23 cellular contexts compared by ENCODE assay signal in genomic region chr19:1933942-1934341, GRCh38.
"Had no signal": no experiment of that assay in that cellular context is flagged by ENCODE, and none has a peak within 500 bp of the region (broad histone marks: within the 10 kb centered on the region; RNA-seq: fewer than 3 reads in every experiment).

No MANE protein-coding gene starts in this region.

- H3K36me3 ChIP-seq: brain microvascular endothelial cell, lower lobe of right lung, neutrophil, upper lobe of right lung had no signal

- H3K27me3 ChIP-seq: brain microvascular endothelial cell, foreskin keratinocyte, upper lobe of right lung had no signal

- H3K36me3 Mint-ChIP-seq: mesothelial cell of epicardium, T-cell had no signal

- DNase-seq: activated CD4-positive, alpha-beta T cell treated with anti-CD3 and anti-CD28 coated beads, Interleukin-2, amount 10 ng/mL, durations not matched to agents 24 days and 14 days; activated CD4-positive, CD25-positive, alpha-beta regulatory T cell; activated CD8-positive, alpha-beta T cell treated with anti-CD3 and anti-CD28 coated beads for 36 hours; activated naive CD4-positive, alpha-beta T cell treated with anti-CD3 and anti-CD28 coated beads, Interleukin-2, amount 50 U/mL, for 16 hours; activated T-cell treated with anti-CD3 and anti-CD28 coated beads, Interleukin-2, amount 50 U/mL, for 24 hours; aorta; brain microvascular endothelial cell; central memory CD4-positive, alpha-beta T cell; endodermal cell; foreskin keratinocyte; hippocampal formation; left cardiac atrium; lower lobe of right lung; stimulated activated CD4-positive, alpha-beta T cell treated with anti-CD3 and anti-CD28 coated beads, Interleukin-4, amount 100 ng/mL, for 24 hours; stimulated activated naive CD4-positive, alpha-beta T cell; T-cell; upper lobe of right lung had no signal

- H3K79me2 ChIP-seq: parathyroid adenoma had no signal

- H3K4me3 ChIP-seq: lower lobe of right lung, upper lobe of right lung had no signal

- H3K4me3 Mint-ChIP-seq: activated CD4-positive, alpha-beta T cell treated with anti-CD3 and anti-CD28 coated beads, Interleukin-2, amount 10 ng/mL, durations not matched to agents 24 days and 14 days; activated CD8-positive, alpha-beta T cell treated with anti-CD3 and anti-CD28 coated beads for 36 hours; activated T-cell treated with anti-CD3 and anti-CD28 coated beads, Interleukin-2, amount 50 U/mL, for 24 hours; endodermal cell; mesothelial cell of epicardium; T-cell had no signal

- H3K27ac ChIP-seq: brain microvascular endothelial cell, foreskin keratinocyte, lower lobe of right lung, neutrophil, parathyroid adenoma, upper lobe of right lung had no signal

- H3K4me1 ChIP-seq: foreskin keratinocyte had no signal

- H3K27ac Mint-ChIP-seq: activated CD4-positive, alpha-beta T cell treated with anti-CD3 and anti-CD28 coated beads, Interleukin-2, amount 10 ng/mL, durations not matched to agents 24 days and 14 days; activated CD8-positive, alpha-beta T cell treated with anti-CD3 and anti-CD28 coated beads for 36 hours; activated T-cell treated with anti-CD3 and anti-CD28 coated beads, Interleukin-2, amount 50 U/mL, for 24 hours; endodermal cell; mesothelial cell of epicardium; T-cell had no signal

- H3K4me1 Mint-ChIP-seq: endodermal cell had no signal

- H3K9ac ChIP-seq: parathyroid adenoma had no signal

- ATAC-seq: activated CD8-positive, alpha-beta T cell treated with anti-CD3 and anti-CD28 coated beads for 36 hours; foreskin keratinocyte; left cardiac atrium; lower lobe of right lung; sciatic nerve; T-cell; upper lobe of right lung had no signal

- FAIRE-seq: colon, islet of Langerhans had no signal

- H2AFZ ChIP-seq: parathyroid adenoma had no signal

- H3K27me3 Mint-ChIP-seq: activated CD8-positive, alpha-beta T cell treated with anti-CD3 and anti-CD28 coated beads for 36 hours; activated T-cell treated with anti-CD3 and anti-CD28 coated beads, Interleukin-2, amount 50 U/mL, for 24 hours; T-cell had no signal

- H3K9me3 ChIP-seq: lower lobe of right lung, neutrophil, upper lobe of right lung had no signal
